In genomic region chr19:15331419-15332310, GRCh38 we compare ENCODE assay signal across 8 cellular contexts. TPM values are rescaled to one million over a fixed set of nuclear protein-coding genes. Genes with fewer than 3 reads are reported as not detected.
DNase-seq lines count a peak whose midpoint lies in the region; ATAC-seq and TF ChIP-seq lines count a peak whose summit lies in the region.

No MANE protein-coding gene starts in this region.

- peak; percentile 19 to 74 (median 58) for DNase-seq in CD8-positive, alpha-beta T cell
- DNase-seq in LHCN-M2 (ENCODE audit: low read depth) (peak; percentile 25), activated B cell treated with CpG ODN at 0.5 μM for 24 hours (peak; percentile 75), caudate nucleus (lab: John Stamatoyannopoulos, UW) (peak in 25 of 61 donors; percentile 5 to 75 (median 40)), left kidney (ENCODE audit: low read depth, low spot score) (peak; percentile 71), G401 (ENCODE audit: low spot score) (no peak)
- DNase-seq in stimulated activated CD4-positive, alpha-beta T cell treated with anti-CD3 and anti-CD28 coated beads, Interleukin-2, amount 100 ng/mL, for 4 hours (ENCODE audit: low read depth): peak; percentile 64

- H3K4me3 ChIP-seq in CD8-positive, alpha-beta T cell (ENCODE audit: low read depth, low read length): peak overlapping the region; percentile 97

- H3K27me3 Mint-ChIP-seq in CD8-positive, alpha-beta T cell (ENCODE audit: low read depth): no peaks in the 10 kb centered on the region
- H3K27me3 Mint-ChIP-seq in activated B cell treated with CpG ODN at 0.5 μM for 24 hours: no peaks in the 10 kb centered on the region

- H3K36me3 Mint-ChIP-seq in CD8-positive, alpha-beta T cell: peaks cover 14% of the 10 kb centered on the region
- peaks cover 34% of the 10 kb centered on the region for H3K36me3 Mint-ChIP-seq in activated B cell treated with CpG ODN at 0.5 μM for 24 hours (ENCODE audit: low read depth)

- POLR2A ChIA-PET in CD8-positive, alpha-beta T cell (lab: Charles Lee): interaction anchor here (0.6 to 1.6 kb wide), 7 partner anchors 16 to 88 kb away, joined by 3 to 12 read pairs (median 3); partner anchors contain the start of genes AKAP8 and AKAP8L
- POLR2A ChIA-PET in activated B cell treated with CpG ODN at 0.5 μM for 24 hours (lab: Charles Lee): interaction anchor here (0.6 to 5.2 kb wide), 9 partner anchors 14 to 1992 kb away, joined by 3 to 83 read pairs (median 5); partner anchors contain the start of genes AKAP8 and AKAP8L

- H3K27me3 ChIP-seq in CD8-positive, alpha-beta T cell (ENCODE audit: insufficient read depth, low read length): no peaks in the 10 kb centered on the region

- intact Hi-C loops in CD8-positive, alpha-beta T cell (cut with DNase I, micrococcal nuclease): loop anchor here (1.0 to 5.0 kb wide), 7 partner anchors 43 to 506 kb away; partner anchors contain the start of genes AKAP8 (in 2 of the 2) and AKAP8L (in 1 of the 2)
- intact Hi-C loops in activated B cell treated with CpG ODN at 0.5 μM for 24 hours (cut with micrococcal nuclease): loop anchor here (1.0 to 5.0 kb wide), 6 partner anchors 13 to 1936 kb away; partner anchors contain the start of genes AKAP8L and BABAM1

- H3K9me3 Mint-ChIP-seq in CD8-positive, alpha-beta T cell: no peaks in the 10 kb centered on the region
- H3K9me3 Mint-ChIP-seq in activated B cell treated with CpG ODN at 0.5 μM for 24 hours: no peaks in the 10 kb centered on the region

- no peak for TF ChIP-seq CTCF in CD8-positive, alpha-beta T cell (IDR thresholded peaks at IDR 0.05)
- TF ChIP-seq CTCF in activated B cell treated with CpG ODN at 0.5 μM for 24 hours (IDR thresholded peaks at IDR 0.05): no peak

- peaks cover 50% of the 10 kb centered on the region for H3K4me1 Mint-ChIP-seq in CD8-positive, alpha-beta T cell (ENCODE audit: low read depth)
- peaks cover 68% of the 10 kb centered on the region for H3K4me1 Mint-ChIP-seq in activated B cell treated with CpG ODN at 0.5 μM for 24 hours

- no peaks in the 10 kb centered on the region for H3K9me3 ChIP-seq in CD8-positive, alpha-beta T cell (ENCODE audit: low read length)

- H3K27ac Mint-ChIP-seq in CD8-positive, alpha-beta T cell: peak overlapping the region; percentile 95
- H3K27ac Mint-ChIP-seq in activated B cell treated with CpG ODN at 0.5 μM for 24 hours: peak overlapping the region; percentile 90

- H3K27ac ChIP-seq in CD8-positive, alpha-beta T cell (ENCODE audit: low read depth, low read length): peak overlapping the region; percentile 70
- peak overlapping the region; percentile 58 for H3K27ac ChIP-seq in caudate nucleus (ENCODE audit: low read depth, low read length)

- CTCF ChIA-PET in CD8-positive, alpha-beta T cell (lab: Charles Lee): no interaction called here
- CTCF ChIA-PET in activated B cell treated with CpG ODN at 0.5 μM for 24 hours (lab: Charles Lee): no interaction called here

- peaks cover 50% of the 10 kb centered on the region for H3K4me1 ChIP-seq in CD8-positive, alpha-beta T cell (ENCODE audit: insufficient read depth, low read length)

- in situ Hi-C loops in G401 (cut with HindIII; ENCODE audit: low sequenced_read_pairs): no loop called here

- peak overlapping the region; percentile 92 for H3K4me3 Mint-ChIP-seq in CD8-positive, alpha-beta T cell
- peak overlapping the region; percentile 95 for H3K4me3 Mint-ChIP-seq in activated B cell treated with CpG ODN at 0.5 μM for 24 hours

- peak; percentile 67 for ATAC-seq in CD8-positive, alpha-beta T cell
- peak; percentile 21 for ATAC-seq in GM21447 (IDR thresholded peaks at IDR 0.05; ENCODE audit: unreplicated experiment)
- peak; percentile 49 for ATAC-seq in activated B cell treated with CpG ODN at 0.5 μM for 24 hours (ENCODE audit: low read depth)

- H3K36me3 ChIP-seq in CD8-positive, alpha-beta T cell (ENCODE audit: insufficient read depth, low read length): no peaks in the 10 kb centered on the region

RNA-seq across cellular contexts. Expression of gene BRD4, which starts 0.7 kb away (rescaled TPM):
- total RNA-seq in CD8-positive, alpha-beta T cell: 100 to 1,000 TPM; 123 to 128 TPM
- total RNA-seq in LHCN-M2 (2014; rRNA removed): 15.6 and 18.3 TPM in 2 replicates
- 36.5 TPM for polyA plus RNA-seq in LHCN-M2 (2012)
- total RNA-seq in activated B cell treated with CpG ODN at 0.5 μM for 24 hours: 144 and 164 TPM in 2 replicates
- total RNA-seq in G401 (2014; rRNA removed; shearing (Covaris generic)): 7.4 and 8.6 TPM in 2 replicates

RNA-seq across cellular contexts. Expression of gene AKAP8, which starts 47.9 kb away (rescaled TPM):
- 100 to 1,000 TPM in 1 of 2 experiments, 10 to 100 TPM in 1; 97.4 to 109 TPM for total RNA-seq in CD8-positive, alpha-beta T cell
- 26.3 and 28.0 TPM in 2 replicates for total RNA-seq in LHCN-M2 (2014; rRNA removed)
- polyA plus RNA-seq in LHCN-M2 (2012): 12.0 TPM
- total RNA-seq in activated B cell treated with CpG ODN at 0.5 μM for 24 hours: 74.8 and 79.0 TPM in 2 replicates
- 19.6 and 25.3 TPM in 2 replicates for total RNA-seq in G401 (2014; rRNA removed; shearing (Covaris generic))
